14 cellular contexts compared by ENCODE assay signal in the genomic region with DNA sequence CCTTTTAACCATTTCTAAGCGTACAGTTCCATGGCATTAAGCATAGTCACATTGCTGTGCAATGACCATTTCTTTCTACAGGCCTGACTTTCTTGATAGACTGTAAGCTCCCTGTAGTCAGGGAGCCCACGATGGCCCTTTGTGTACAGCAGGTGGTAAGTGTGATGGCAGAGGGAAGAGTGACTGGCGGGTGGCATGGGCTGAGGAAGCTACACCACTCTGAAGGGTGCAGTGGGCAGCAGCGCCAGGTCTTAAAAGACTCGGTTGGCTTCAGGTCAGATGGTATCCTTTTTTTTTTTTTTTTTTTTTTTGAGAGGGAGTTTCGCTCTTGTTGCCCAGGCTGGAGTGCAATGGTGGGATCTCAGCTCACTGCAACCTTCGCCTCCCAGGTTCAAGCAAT. TPM values are rescaled to one million over a fixed set of nuclear protein-coding genes. Genes with fewer than 3 reads are reported as not detected.
A peak's percentile ranks its signal among the peaks of the same experiment; 100 is the strongest.
DNase-seq lines count a peak whose midpoint lies in the region; ATAC-seq and TF ChIP-seq lines count a peak whose summit lies in the region.
"Had no signal": no experiment of that assay in that cellular context is flagged by ENCODE, and none has a peak within 500 bp of the region (broad histone marks: within the 10 kb centered on the region; RNA-seq: fewer than 3 reads in every experiment).

No MANE protein-coding gene starts in this region.

- H3K4me3 Mint-ChIP-seq in activated CD8-positive, alpha-beta T cell treated with anti-CD3 and anti-CD28 coated beads for 36 hours: peak overlapping the region; percentile 54
- H3K4me3 Mint-ChIP-seq in immature natural killer cell: peak overlapping the region; percentile 66 to 90 (median 76)
- H3K4me3 Mint-ChIP-seq in type B pancreatic cell: peak overlapping the region; percentile 74

- POLR2A ChIA-PET in activated CD8-positive, alpha-beta T cell treated with anti-CD3 and anti-CD28 coated beads for 36 hours (lab: Charles Lee): interaction anchor here (2.0 to 2.4 kb wide), 2 partner anchors 15 to 31 kb away, joined by 5 read pairs; partner anchors contain the start of gene TOP3B

- H3K9me3 Mint-ChIP-seq in activated CD8-positive, alpha-beta T cell treated with anti-CD3 and anti-CD28 coated beads for 36 hours: no peaks in the 10 kb centered on the region
- H3K9me3 Mint-ChIP-seq in immature natural killer cell: no peaks in the 10 kb centered on the region
- no peaks in the 10 kb centered on the region for H3K9me3 Mint-ChIP-seq in type B pancreatic cell

- CTCF ChIA-PET in activated CD8-positive, alpha-beta T cell treated with anti-CD3 and anti-CD28 coated beads for 36 hours (lab: Charles Lee): interaction anchor here (2.5 to 6.5 kb wide), 2 partner anchors 13 to 31 kb away, joined by 13 to 126 read pairs; partner anchors contain the start of gene TOP3B

- peaks cover 69% of the 10 kb centered on the region for H3K4me1 ChIP-seq in left ventricle myocardium inferior

- H3K4me1 Mint-ChIP-seq in activated CD8-positive, alpha-beta T cell treated with anti-CD3 and anti-CD28 coated beads for 36 hours (ENCODE audit: low read depth): peaks cover 13% of the 10 kb centered on the region
- peaks cover 14 to 17% of the 10 kb centered on the region in 2 donors for H3K4me1 Mint-ChIP-seq in immature natural killer cell
- H3K4me1 Mint-ChIP-seq in type B pancreatic cell (ENCODE audit: unreplicated experiment): peaks cover 24% of the 10 kb centered on the region

- H3K27me3 ChIP-seq in left ventricle myocardium inferior (ENCODE audit: low read depth): no peaks in the 10 kb centered on the region

- intact Hi-C loops in left ventricle myocardium inferior (cut with micrococcal nuclease) (no loop called here), left ventricle myocardium superior (cut with micrococcal nuclease) (no loop called here)
- intact Hi-C loops in activated CD8-positive, alpha-beta T cell treated with anti-CD3 and anti-CD28 coated beads for 36 hours (cut with micrococcal nuclease): loop anchor here (5.0 kb wide), 1 partner anchor 294 kb away; no protein-coding TSS in a partner anchor

- peak overlapping the region; percentile 98 for H3K27ac ChIP-seq in left ventricle myocardium inferior (replicated peaks)

- no peaks in the 10 kb centered on the region for H3K36me3 ChIP-seq in left ventricle myocardium inferior

- H3K9me3 ChIP-seq in left ventricle myocardium inferior (replicated peaks): no peaks in the 10 kb centered on the region

- DNase-seq in left ventricle myocardium inferior (no peak), left ventricle myocardium superior (no peak), immature natural killer cell (no peak), type B pancreatic cell (ENCODE audit: extremely low spot score, unreplicated experiment) (no peak), mucosa of gallbladder (ENCODE audit: low spot score) (no peak), NCI-H748 treated with DMSO at 0.1 percent for 48 hours (lab: John Stamatoyannopoulos, UW) (no peak)
- DNase-seq in activated CD8-positive, alpha-beta T cell treated with anti-CD3 and anti-CD28 coated beads for 36 hours: no peak
- DNase-seq: effector memory CD4-positive, alpha-beta T cell; foreskin melanocyte; NCI-H1092; NCI-H2227 treated with DMSO at 0.1 percent for 48 hours; stimulated activated CD4-positive, alpha-beta T cell treated with anti-CD3 and anti-CD28 coated beads, Interleukin-2, amount 100 ng/mL, for 24 hours; stimulated activated CD8-positive, alpha-beta memory T cell treated with anti-CD3 and anti-CD28 coated beads, Interleukin-4, amount 100 ng/mL, for 48 hours had no signal

- no peak for ATAC-seq in left ventricle myocardium superior
- no peak for ATAC-seq in activated CD8-positive, alpha-beta T cell treated with anti-CD3 and anti-CD28 coated beads for 36 hours
- no peak for ATAC-seq in GM18861 (IDR thresholded peaks at IDR 0.05; ENCODE audit: unreplicated experiment)

- peaks cover 3% of the 10 kb centered on the region for H3K36me3 Mint-ChIP-seq in activated CD8-positive, alpha-beta T cell treated with anti-CD3 and anti-CD28 coated beads for 36 hours (ENCODE audit: low read depth)
- H3K36me3 Mint-ChIP-seq in immature natural killer cell: no peaks in the 10 kb centered on the region
- H3K36me3 Mint-ChIP-seq in type B pancreatic cell: no peaks in the 10 kb centered on the region

- TF ChIP-seq CTCF in left ventricle myocardium inferior (IDR thresholded peaks at IDR 0.05; ENCODE audit: borderline replicate concordance): no peak
- TF ChIP-seq CTCF in activated CD8-positive, alpha-beta T cell treated with anti-CD3 and anti-CD28 coated beads for 36 hours (IDR thresholded peaks at IDR 0.05): no peak
- TF ChIP-seq CTCF in type B pancreatic cell (conservative IDR thresholded peaks at IDR 0.05): no peak

- H3K4me3 ChIP-seq in left ventricle myocardium inferior: peak overlapping the region; percentile 80

- H3K27me3 Mint-ChIP-seq in activated CD8-positive, alpha-beta T cell treated with anti-CD3 and anti-CD28 coated beads for 36 hours: no peaks in the 10 kb centered on the region
- H3K27me3 Mint-ChIP-seq in immature natural killer cell (ENCODE audit: low read depth in 3 of 3) (peaks cover 2 to 4% (median 4%) of the 10 kb centered on the region in 3 donors), type B pancreatic cell (no peaks in the 10 kb centered on the region)

- H3K27ac Mint-ChIP-seq in activated CD8-positive, alpha-beta T cell treated with anti-CD3 and anti-CD28 coated beads for 36 hours: no peak overlapping the region
- peak overlapping the region in 2 of 6 donors; percentile 54 to 69 for H3K27ac Mint-ChIP-seq in immature natural killer cell
- no peak overlapping the region for H3K27ac Mint-ChIP-seq in type B pancreatic cell

RNA-seq across cellular contexts. Expression of gene PPM1F, which starts 1.6 kb away (rescaled TPM):
- total RNA-seq in left ventricle myocardium inferior: 17.5 TPM
- 18.5 TPM for total RNA-seq in left ventricle myocardium superior
- total RNA-seq in activated CD8-positive, alpha-beta T cell treated with anti-CD3 and anti-CD28 coated beads for 36 hours: 10 to 100 TPM; 18.2 to 18.8 TPM
- 10 to 100 TPM in 1 of 3 donors, 1 to 10 TPM in 2; 5.5 to 13.6 (median 8.0) TPM for polyA plus RNA-seq in immature natural killer cell
- 16.9 and 25.1 TPM in 2 replicates for total RNA-seq in type B pancreatic cell (ENCODE audit: low replicate concordance)
- 23.2 TPM for total RNA-seq in mucosa of gallbladder

RNA-seq across cellular contexts. Expression of gene TOP3B, which starts 31.5 kb away (rescaled TPM):
- total RNA-seq in left ventricle myocardium inferior (11.2 TPM), left ventricle myocardium superior (13.1 TPM), type B pancreatic cell (ENCODE audit: low replicate concordance) (47.7 and 66.3 TPM in 2 replicates), mucosa of gallbladder (33.1 TPM)
- total RNA-seq in activated CD8-positive, alpha-beta T cell treated with anti-CD3 and anti-CD28 coated beads for 36 hours: 10 to 100 TPM; 33.6 to 34.0 TPM
- polyA plus RNA-seq in immature natural killer cell: 10 to 100 TPM in 1 of 3 donors, 1 to 10 TPM in 2; 8.4 to 17.2 (median 9.7) TPM
